ENCODE assay signal across 16 cellular contexts in the genomic region with DNA sequence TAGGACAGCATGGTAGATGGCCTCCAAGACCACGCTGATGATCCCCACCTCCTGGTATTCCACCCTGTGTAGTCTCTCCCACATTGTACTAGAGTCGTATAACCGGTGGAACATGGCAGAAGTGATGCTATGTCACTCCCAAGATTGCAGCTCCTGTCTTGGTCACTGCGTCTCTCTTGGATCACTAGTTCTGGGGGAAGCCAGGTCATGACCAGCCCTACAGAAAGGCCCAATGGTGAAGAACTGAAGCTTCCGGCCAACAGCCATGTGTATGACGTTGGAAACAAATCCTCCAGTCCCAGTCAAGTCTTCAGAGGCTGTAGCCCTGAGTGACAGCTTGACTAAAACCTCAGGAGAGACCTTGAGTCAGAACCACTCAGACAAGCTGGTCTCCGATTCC.
DNase-seq lines count a peak whose midpoint lies in the region; ATAC-seq, FAIRE-seq and TF ChIP-seq lines count a peak whose summit lies in the region.
"Had no signal": no experiment of that assay in that cellular context is flagged by ENCODE, and none has a peak within 500 bp of the region (broad histone marks: within the 10 kb centered on the region; RNA-seq: fewer than 3 reads in every experiment).

No MANE protein-coding gene starts in this region.

- FAIRE-seq in H54 (lab: Jason Lieb, UNC): no peak

- H3K4me1 ChIP-seq in BLaER1: peaks cover 57% of the 10 kb centered on the region

- DNase-seq in natural killer cell: no peak
- no peak for DNase-seq in NAMALWA (ENCODE audit: low spot score)
- DNase-seq in amniotic stem cell (lab: John Stamatoyannopoulos, UW): no peak
- no peak for DNase-seq in H54 (ENCODE audit: insufficient read length, low spot score)
- no peak for DNase-seq in mesenteric fat pad (ENCODE audit: low spot score)
- DNase-seq: CD8-positive, alpha-beta T cell; GM23248; HCEC 1CT; NCI-H187 treated with DMSO at 0.1 percent for 48 hours; NCI-H524; NCI-H82 had no signal

- H3K4me3 ChIP-seq in BLaER1 (no peak overlapping the region), SU-DHL-6 (ENCODE audit: insufficient read depth, low read length, poor library complexity, severe bottlenecking) (no peak overlapping the region)
- H3K4me3 ChIP-seq: GM23248 had no signal

- H3K27ac ChIP-seq in BLaER1 (0 out of 2 replicates have a peak overlapping the region, but pooled peaks have one; percentile 3), SU-DHL-6 (ENCODE audit: low read depth, low read length) (no peak overlapping the region)

- TF ChIP-seq CTCF in SU-DHL-6 (IDR thresholded peaks at IDR 0.05; ENCODE audit: insufficient read depth, low read length, poor library complexity, severe bottlenecking) (no peak), natural killer cell (IDR thresholded peaks at IDR 0.05) (no peak)

- H3K27me3 Mint-ChIP-seq in natural killer cell (ENCODE audit: low read depth in 2 of 2): no peaks in the 10 kb centered on the region

- H3K9me3 ChIP-seq in BLaER1 (0 out of 2 replicates have a peak, but pooled peaks cover 3% of the 10 kb centered on the region), SU-DHL-6 (ENCODE audit: insufficient read depth, low read length) (no peaks in the 10 kb centered on the region; the same call in 1 of the 2 replicates)

- no peaks in the 10 kb centered on the region for H3K36me3 Mint-ChIP-seq in natural killer cell
- H3K36me3 Mint-ChIP-seq: CD8-positive, alpha-beta T cell had no signal

- H4K20me1 ChIP-seq in BLaER1 (no peaks in the 10 kb centered on the region), SU-DHL-6 (ENCODE audit: low read depth, low read length) (no peaks in the 10 kb centered on the region)

- TF ChIP-seq POLR2A in H54 (IDR thresholded peaks at IDR 0.05; ENCODE audit: low read depth, low read length): no peak

- H3K27me3 ChIP-seq in BLaER1 (no peaks in the 10 kb centered on the region), SU-DHL-6 (ENCODE audit: low read length) (no peaks in the 10 kb centered on the region)

- H3K9ac ChIP-seq in BLaER1 (no peak overlapping the region), SU-DHL-6 (ENCODE audit: low read length) (no peak overlapping the region)
- H3K9ac ChIP-seq: GM23248 had no signal

- no peaks in the 10 kb centered on the region for H3K79me2 ChIP-seq in SU-DHL-6 (ENCODE audit: insufficient read depth, low read length)

- H3K4me3 Mint-ChIP-seq in natural killer cell: no peak overlapping the region
- H3K4me3 Mint-ChIP-seq: B cell; CD8-positive, alpha-beta T cell had no signal

- peak; percentile 8 for ATAC-seq in GM18909 (IDR thresholded peaks at IDR 0.05; ENCODE audit: poor library complexity, unreplicated experiment)
- no peak for ATAC-seq in natural killer cell
- ATAC-seq: CD8-positive, alpha-beta T cell; Panc1 had no signal

- peaks cover 35 to 43% of the 10 kb centered on the region in 2 donors for H3K4me1 Mint-ChIP-seq in natural killer cell

- no peaks in the 10 kb centered on the region for H3F3A ChIP-seq in SU-DHL-6 (ENCODE audit: insufficient read depth)

- peak overlapping the region; percentile 1 to 55 for H3K27ac Mint-ChIP-seq in natural killer cell
- H3K27ac Mint-ChIP-seq: B cell; CD8-positive, alpha-beta T cell had no signal

- H3K36me3 ChIP-seq in BLaER1 (no peaks in the 10 kb centered on the region), SU-DHL-6 (ENCODE audit: low read length) (no peaks in the 10 kb centered on the region)

- no peaks in the 10 kb centered on the region for H3K9me2 ChIP-seq in SU-DHL-6 (replicated peaks; ENCODE audit: insufficient read depth, low read length)

- H3K9me3 Mint-ChIP-seq in natural killer cell: peaks cover 0 to 2% of the 10 kb centered on the region in 2 donors
- H3K9me3 Mint-ChIP-seq: CD8-positive, alpha-beta T cell had no signal

- peak overlapping the region; percentile 48 for H3K4me2 ChIP-seq in BLaER1
- H3K4me2 ChIP-seq in SU-DHL-6 (ENCODE audit: low read depth, low read length, poor library complexity, severe bottlenecking): no peak overlapping the region

- intact Hi-C loops in natural killer cell (cut with micrococcal nuclease): no loop called here

- peak overlapping the region; percentile 95 for H2AFZ ChIP-seq in SU-DHL-6 (ENCODE audit: low read depth, low read length, severe bottlenecking)
